In genomic region chr20:36468149-36469000, GRCh38 we compare ENCODE assay signal across 8 cellular contexts.
A peak's percentile ranks its signal among the peaks of the same experiment; 100 is the strongest.
DNase-seq lines count a peak whose midpoint lies in the region; ATAC-seq and TF ChIP-seq lines count a peak whose summit lies in the region.

No MANE protein-coding gene starts in this region.

- H3K27ac Mint-ChIP-seq in activated T-cell treated with anti-CD3 and anti-CD28 coated beads, Interleukin-2, amount 50 U/mL, for 24 hours: peak overlapping the region; percentile 40
- H3K27ac Mint-ChIP-seq in activated T-cell treated with anti-CD3 and anti-CD28 coated beads, Interleukin-2, amount 50 U/mL, for 72 hours: no peak overlapping the region
- H3K27ac Mint-ChIP-seq in mesothelial cell of epicardium (peak overlapping the region; percentile 66), Calu3 (ENCODE audit: unreplicated experiment) (no peak overlapping the region)

- no peak for TF ChIP-seq CTCF in mesothelial cell of epicardium (IDR thresholded peaks at IDR 0.05; ENCODE audit: unreplicated experiment)
- TF ChIP-seq CTCF in uterus (IDR thresholded peaks at IDR 0.05): no peak
- TF ChIP-seq CTCF in Calu3 (IDR thresholded peaks at IDR 0.05; ENCODE audit: unreplicated experiment): no peak

- DNase-seq in activated T-cell treated with anti-CD3 and anti-CD28 coated beads, Interleukin-2, amount 50 U/mL, for 24 hours: no peak
- no peak for DNase-seq in activated T-cell treated with anti-CD3 and anti-CD28 coated beads, Interleukin-2, amount 50 U/mL, for 72 hours
- DNase-seq in astrocyte of the hippocampus (ENCODE audit: low read depth, low spot score) (peak; percentile 71), mesothelial cell of epicardium (ENCODE audit: low spot score in 2 of 2, unreplicated experiment in 2 of 2) (no peak), uterus (no peak), Calu3 (no peak), NOMO-1 (lab: John Stamatoyannopoulos, UW; ENCODE audit: unreplicated experiment in 2 of 2) (no peak)
- DNase-seq in activated T-cell treated with anti-CD3 and anti-CD28 coated beads, Interleukin-2, amount 50 U/mL, for 48 hours: no peak

- CTCF ChIA-PET in Calu3 (lab: Charles Lee): interaction anchor here (1.0 kb wide), 1 partner anchor 16 kb away, joined by 6 read pairs; no protein-coding TSS in a partner anchor

- no peaks in the 10 kb centered on the region for H3K27me3 Mint-ChIP-seq in activated T-cell treated with anti-CD3 and anti-CD28 coated beads, Interleukin-2, amount 50 U/mL, for 24 hours
- no peaks in the 10 kb centered on the region for H3K27me3 Mint-ChIP-seq in activated T-cell treated with anti-CD3 and anti-CD28 coated beads, Interleukin-2, amount 50 U/mL, for 72 hours (ENCODE audit: low read depth)
- H3K27me3 Mint-ChIP-seq in mesothelial cell of epicardium (ENCODE audit: low read depth) (no peaks in the 10 kb centered on the region), Calu3 (ENCODE audit: unreplicated experiment) (no peaks in the 10 kb centered on the region)

- H3K4me3 Mint-ChIP-seq in activated T-cell treated with anti-CD3 and anti-CD28 coated beads, Interleukin-2, amount 50 U/mL, for 24 hours: no peak overlapping the region
- peak overlapping the region in 1 of 2 donors; percentile 1 for H3K4me3 Mint-ChIP-seq in activated T-cell treated with anti-CD3 and anti-CD28 coated beads, Interleukin-2, amount 50 U/mL, for 72 hours
- H3K4me3 Mint-ChIP-seq in mesothelial cell of epicardium: no peak overlapping the region
- no peak overlapping the region for H3K4me3 Mint-ChIP-seq in Calu3 (ENCODE audit: low read depth, unreplicated experiment)

- intact Hi-C loops in uterus (cut with DNase I; ENCODE audit: low total_unique reads): no loop called here
- intact Hi-C loops in Calu3 (cut with micrococcal nuclease; ENCODE audit: unreplicated experiment): no loop called here

- peaks cover 17% of the 10 kb centered on the region in 2 donors for H3K4me1 ChIP-seq in uterus

- H3K36me3 ChIP-seq in uterus: no peaks in the 10 kb centered on the region

- no peak for ATAC-seq in activated T-cell treated with anti-CD3 and anti-CD28 coated beads, Interleukin-2, amount 50 U/mL, for 72 hours (replicated peaks in 1 of 2)

- no peak for TF ChIP-seq POLR2A in uterus (IDR thresholded peaks at IDR 0.05)

- no peaks in the 10 kb centered on the region for H3K27me3 ChIP-seq in uterus

- BruUV-seq in Calu3 (replicated peaks; lab: Mats Ljungman, UMichigan): no TSS peak

- peak overlapping the region; percentile 92 to 94 for H3K27ac ChIP-seq in uterus

- H3K9me3 Mint-ChIP-seq in activated T-cell treated with anti-CD3 and anti-CD28 coated beads, Interleukin-2, amount 50 U/mL, for 24 hours: no peaks in the 10 kb centered on the region
- no peaks in the 10 kb centered on the region for H3K9me3 Mint-ChIP-seq in activated T-cell treated with anti-CD3 and anti-CD28 coated beads, Interleukin-2, amount 50 U/mL, for 72 hours
- H3K9me3 Mint-ChIP-seq in mesothelial cell of epicardium: no peaks in the 10 kb centered on the region
- H3K9me3 Mint-ChIP-seq in Calu3 (ENCODE audit: low read depth, unreplicated experiment): no peaks in the 10 kb centered on the region

- H3K4me1 Mint-ChIP-seq in activated T-cell treated with anti-CD3 and anti-CD28 coated beads, Interleukin-2, amount 50 U/mL, for 24 hours (ENCODE audit: low read depth): peaks cover 84% of the 10 kb centered on the region
- peaks cover 73% of the 10 kb centered on the region for H3K4me1 Mint-ChIP-seq in activated T-cell treated with anti-CD3 and anti-CD28 coated beads, Interleukin-2, amount 50 U/mL, for 72 hours (ENCODE audit: low read depth)
- H3K4me1 Mint-ChIP-seq in mesothelial cell of epicardium (peaks cover 70% of the 10 kb centered on the region), Calu3 (ENCODE audit: low read depth, unreplicated experiment) (peaks cover 78% of the 10 kb centered on the region)

- no peaks in the 10 kb centered on the region for H3K36me3 Mint-ChIP-seq in activated T-cell treated with anti-CD3 and anti-CD28 coated beads, Interleukin-2, amount 50 U/mL, for 24 hours (ENCODE audit: low read depth)
- no peaks in the 10 kb centered on the region for H3K36me3 Mint-ChIP-seq in activated T-cell treated with anti-CD3 and anti-CD28 coated beads, Interleukin-2, amount 50 U/mL, for 72 hours (ENCODE audit: insufficient read depth in 2 of 2)
- H3K36me3 Mint-ChIP-seq in mesothelial cell of epicardium (no peaks in the 10 kb centered on the region), Calu3 (ENCODE audit: insufficient read depth, unreplicated experiment) (peaks cover 7% of the 10 kb centered on the region)

- no peak overlapping the region for H3K4me3 ChIP-seq in uterus

- H3K9me3 ChIP-seq in uterus: no peaks in the 10 kb centered on the region

Comparison
In these comparisons a context has a peak if more than half of its experiments do, and no peak if none do; other contexts are left out.
1. H3K27ac Mint-ChIP-seq: peak in activated T-cell treated with anti-CD3 and anti-CD28 coated beads, Interleukin-2, amount 50 U/mL, for 24 hours (single experiment) and mesothelial cell of epicardium (single experiment); none in activated T-cell treated with anti-CD3 and anti-CD28 coated beads, Interleukin-2, amount 50 U/mL, for 72 hours (single experiment) and Calu3 (single experiment).